ENCODE assay signal across 1 cellular context in the genomic region with DNA sequence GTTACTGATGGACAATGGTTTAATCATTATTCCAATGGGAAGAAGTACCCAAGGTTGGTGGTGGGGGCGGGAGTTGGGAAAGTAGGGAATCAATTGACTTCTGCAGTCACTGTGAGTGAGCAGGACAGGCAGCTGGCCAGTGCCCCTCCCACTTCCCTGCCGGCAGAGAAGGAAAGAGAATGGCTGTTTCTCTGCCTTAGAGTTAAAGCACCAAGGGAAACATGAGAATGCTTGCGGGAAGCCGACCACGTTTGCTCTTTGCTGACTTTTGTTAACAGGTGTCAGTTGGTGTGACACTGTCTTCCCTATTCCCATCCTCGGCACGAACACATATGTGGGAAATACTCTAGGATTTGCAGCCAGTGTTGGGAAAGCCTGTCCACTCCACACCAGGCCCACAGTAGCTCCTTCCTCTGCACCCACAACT.
TF ChIP-seq lines count a peak whose summit lies in the region.

No MANE protein-coding gene starts in this region.

TF ChIP-seq in WTC11, 78 proteins besides CTCF, POLR2A, EP300 and RAD21 (continued from another document):
- TF ChIP-seq NFATC4 (CRISPR knock-in tag; IDR thresholded peaks at IDR 0.05): no peak
- TF ChIP-seq, protein P1, sequence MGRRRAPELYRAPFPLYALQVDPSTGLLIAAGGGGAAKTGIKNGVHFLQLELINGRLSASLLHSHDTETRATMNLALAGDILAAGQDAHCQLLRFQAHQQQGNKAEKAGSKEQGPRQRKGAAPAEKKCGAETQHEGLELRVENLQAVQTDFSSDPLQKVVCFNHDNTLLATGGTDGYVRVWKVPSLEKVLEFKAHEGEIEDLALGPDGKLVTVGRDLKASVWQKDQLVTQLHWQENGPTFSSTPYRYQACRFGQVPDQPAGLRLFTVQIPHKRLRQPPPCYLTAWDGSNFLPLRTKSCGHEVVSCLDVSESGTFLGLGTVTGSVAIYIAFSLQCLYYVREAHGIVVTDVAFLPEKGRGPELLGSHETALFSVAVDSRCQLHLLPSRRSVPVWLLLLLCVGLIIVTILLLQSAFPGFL (CRISPR knock-in tag; IDR thresholded peaks at IDR 0.05; ENCODE audit: borderline replicate concordance): no peak
- no peak for TF ChIP-seq TEAD1 (CRISPR knock-in tag; IDR thresholded peaks at IDR 0.05)
- TF ChIP-seq ZNF416 (CRISPR knock-in tag; IDR thresholded peaks at IDR 0.05): no peak
